In genomic region chr2:62934501-62934900, GRCh38 we compare ENCODE assay signal across 11 cellular contexts.
"Had no signal": no experiment of that assay in that cellular context is flagged by ENCODE, and none has a peak within 500 bp of the region (broad histone marks: within the 10 kb centered on the region; RNA-seq: fewer than 3 reads in every experiment).

No MANE protein-coding gene starts in this region.

- DNase-seq: activated naive CD4-positive, alpha-beta T cell treated with anti-CD3 and anti-CD28 coated beads for 36 hours; erythroblast; gastrocnemius medialis; heart left ventricle; left cardiac atrium; naive thymus-derived CD4-positive, alpha-beta T cell; pancreas; sigmoid colon; uterus had no signal

- H3K36me3 ChIP-seq: gastrocnemius medialis, heart left ventricle, pancreas, sigmoid colon, uterus had no signal

- H3K4me3 ChIP-seq: gastrocnemius medialis, heart left ventricle, lung, pancreas, sigmoid colon, tibial nerve, uterus had no signal

- H3K27me3 ChIP-seq: gastrocnemius medialis, heart left ventricle, pancreas, sigmoid colon, tibial nerve, uterus had no signal

- H3K27ac ChIP-seq: gastrocnemius medialis, heart left ventricle, pancreas, sigmoid colon, tibial nerve, uterus had no signal
